Comparison of ENCODE assay signal across 1 cellular context in the genomic region with DNA sequence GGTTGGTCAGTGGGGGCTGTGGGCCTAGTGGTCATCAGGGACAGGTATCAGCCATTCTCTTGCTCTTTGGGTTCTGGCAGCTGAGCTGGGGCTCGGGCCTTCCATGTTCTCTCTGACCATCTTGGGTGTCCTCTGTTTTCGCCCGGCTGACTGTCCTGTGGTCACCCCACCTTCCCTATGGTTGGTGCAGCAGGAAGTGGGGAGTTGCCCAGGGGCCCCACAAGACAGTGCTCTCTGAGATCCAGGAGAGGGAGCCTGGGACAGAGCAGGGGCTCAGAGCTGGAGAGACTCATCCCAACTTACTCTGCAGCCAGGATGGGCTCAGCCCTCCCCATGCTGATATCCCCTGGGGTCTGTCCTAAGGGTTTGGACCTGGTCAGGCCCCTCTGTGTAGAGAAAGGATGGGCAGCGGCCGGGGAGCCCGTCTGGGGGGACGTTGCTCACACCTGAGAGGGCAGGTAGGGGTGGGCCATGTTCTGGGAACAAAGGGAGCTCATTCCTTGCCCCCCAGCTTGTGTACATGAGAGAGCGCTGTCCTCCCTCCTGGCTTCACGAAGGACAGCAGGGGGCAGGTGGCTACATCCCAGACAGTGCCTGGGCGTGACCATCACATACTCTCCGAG.
TF ChIP-seq lines count a peak whose summit lies in the region.

No MANE protein-coding gene starts in this region.

TF ChIP-seq in A549, 52 proteins besides CTCF, POLR2A, EP300 and RAD21 (continued from another document):
- TF ChIP-seq, protein P1, sequence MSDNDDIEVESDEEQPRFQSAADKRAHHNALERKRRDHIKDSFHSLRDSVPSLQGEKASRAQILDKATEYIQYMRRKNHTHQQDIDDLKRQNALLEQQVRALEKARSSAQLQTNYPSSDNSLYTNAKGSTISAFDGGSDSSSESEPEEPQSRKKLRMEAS (IDR thresholded peaks at IDR 0.05): no peak
- TF ChIP-seq JUN (IDR thresholded peaks at IDR 0.05): no peak
TF ChIP-seq in A549: peak in this region for 0.
